ENCODE assay signal across 13 cellular contexts in genomic region chr5:125093776-125094175, GRCh38.
DNase-seq lines count a peak whose midpoint lies in the region; ATAC-seq and TF ChIP-seq lines count a peak whose summit lies in the region.
"Had no signal": no experiment of that assay in that cellular context is flagged by ENCODE, and none has a peak within 500 bp of the region (broad histone marks: within the 10 kb centered on the region; RNA-seq: fewer than 3 reads in every experiment).

No MANE protein-coding gene starts in this region.

- H3K27me3 ChIP-seq in MG63: no peaks in the 10 kb centered on the region

- H3K4me3 ChIP-seq in AG10803 (ENCODE audit: low read length) (no peak overlapping the region), MG63 (no peak overlapping the region)

- TF ChIP-seq CTCF in AG10803 (conservative IDR thresholded peaks at IDR 0.05; ENCODE audit: low read length) (no peak), mesothelial cell of epicardium (IDR thresholded peaks at IDR 0.05; ENCODE audit: unreplicated experiment) (no peak)
- no peak for TF ChIP-seq CTCF in activated CD8-positive, alpha-beta T cell treated with anti-CD3 and anti-CD28 coated beads for 36 hours (IDR thresholded peaks at IDR 0.05)

- H3K27me3 Mint-ChIP-seq in mesothelial cell of epicardium (ENCODE audit: low read depth): no peaks in the 10 kb centered on the region
- no peaks in the 10 kb centered on the region for H3K27me3 Mint-ChIP-seq in activated CD8-positive, alpha-beta T cell treated with anti-CD3 and anti-CD28 coated beads for 36 hours
- no peaks in the 10 kb centered on the region for H3K27me3 Mint-ChIP-seq in activated T-cell treated with anti-CD3 and anti-CD28 coated beads, Interleukin-2, amount 50 U/mL, for 24 hours
- H3K27me3 Mint-ChIP-seq: CD4-positive, CD25-positive, alpha-beta regulatory T cell; naive thymus-derived CD4-positive, alpha-beta T cell had no signal

- ATAC-seq in HG02798 (IDR thresholded peaks at IDR 0.05; ENCODE audit: poor library complexity, unreplicated experiment): no peak
- no peak for ATAC-seq in activated CD8-positive, alpha-beta T cell treated with anti-CD3 and anti-CD28 coated beads for 36 hours
- ATAC-seq: naive thymus-derived CD4-positive, alpha-beta T cell had no signal

- H3K4me1 Mint-ChIP-seq in mesothelial cell of epicardium: no peaks in the 10 kb centered on the region
- H3K4me1 Mint-ChIP-seq in activated CD8-positive, alpha-beta T cell treated with anti-CD3 and anti-CD28 coated beads for 36 hours (ENCODE audit: low read depth): no peaks in the 10 kb centered on the region
- H3K4me1 Mint-ChIP-seq in activated T-cell treated with anti-CD3 and anti-CD28 coated beads, Interleukin-2, amount 50 U/mL, for 24 hours (ENCODE audit: low read depth): no peaks in the 10 kb centered on the region
- H3K4me1 Mint-ChIP-seq: CD4-positive, CD25-positive, alpha-beta regulatory T cell; naive thymus-derived CD4-positive, alpha-beta T cell had no signal

- POLR2A ChIA-PET in activated CD8-positive, alpha-beta T cell treated with anti-CD3 and anti-CD28 coated beads for 36 hours (lab: Charles Lee): no interaction called here

- peaks cover 12% of the 10 kb centered on the region for H3K36me3 Mint-ChIP-seq in mesothelial cell of epicardium
- no peaks in the 10 kb centered on the region for H3K36me3 Mint-ChIP-seq in activated CD8-positive, alpha-beta T cell treated with anti-CD3 and anti-CD28 coated beads for 36 hours (ENCODE audit: low read depth)
- no peaks in the 10 kb centered on the region for H3K36me3 Mint-ChIP-seq in activated T-cell treated with anti-CD3 and anti-CD28 coated beads, Interleukin-2, amount 50 U/mL, for 24 hours (ENCODE audit: low read depth)
- H3K36me3 Mint-ChIP-seq: CD4-positive, CD25-positive, alpha-beta regulatory T cell had no signal

- DNase-seq in AG10803 (ENCODE audit: low read depth) (peak; percentile 85), MG63 (peak; percentile 75), dedifferentiated amniotic fluid mesenchymal stem cell (ENCODE audit: extremely low spot score) (peak; percentile 32), lung microvascular endothelial cell (ENCODE audit: low read depth in 2 of 2) (peak; percentile 13 to 94), mesothelial cell of epicardium (ENCODE audit: low spot score in 2 of 2, unreplicated experiment in 2 of 2) (no peak)
- DNase-seq in activated CD8-positive, alpha-beta T cell treated with anti-CD3 and anti-CD28 coated beads for 36 hours: no peak
- no peak for DNase-seq in activated T-cell treated with anti-CD3 and anti-CD28 coated beads, Interleukin-2, amount 50 U/mL, for 24 hours
- DNase-seq: CD4-positive, CD25-positive, alpha-beta regulatory T cell; naive thymus-derived CD4-positive, alpha-beta T cell; NCI-H1694; stimulated activated CD4-positive, alpha-beta T cell treated with anti-CD3 and anti-CD28 coated beads, Interleukin-15, amount 100 ng/mL, for 24 hours had no signal

- CTCF ChIA-PET in activated CD8-positive, alpha-beta T cell treated with anti-CD3 and anti-CD28 coated beads for 36 hours (lab: Charles Lee): interaction anchor here (0.7 kb wide), 1 partner anchor 371 kb away, joined by 3 read pairs; no protein-coding TSS in a partner anchor

- intact Hi-C loops in activated CD8-positive, alpha-beta T cell treated with anti-CD3 and anti-CD28 coated beads for 36 hours (cut with micrococcal nuclease): no loop called here

- no peak overlapping the region for H3K27ac Mint-ChIP-seq in mesothelial cell of epicardium
- H3K27ac Mint-ChIP-seq in activated CD8-positive, alpha-beta T cell treated with anti-CD3 and anti-CD28 coated beads for 36 hours: no peak overlapping the region
- H3K27ac Mint-ChIP-seq in activated T-cell treated with anti-CD3 and anti-CD28 coated beads, Interleukin-2, amount 50 U/mL, for 24 hours: no peak overlapping the region
- H3K27ac Mint-ChIP-seq: activated T-helper 1 cell treated with anti-CD3 and anti-CD28 coated beads, Interleukin-12 subunit alpha, Interleukin-12 subunit beta, Interleukin-2, Interleukin-4 antibody, amounts not matched to agents 30 ng/mL and 10 ng/mL and 1 ng/mL, durations not matched to agents 14 hours and 24 hours and 36 hours; CD4-positive, CD25-positive, alpha-beta regulatory T cell; naive thymus-derived CD4-positive, alpha-beta T cell had no signal

- peaks cover 31% of the 10 kb centered on the region for H3K9me3 Mint-ChIP-seq in mesothelial cell of epicardium
- peaks cover 5% of the 10 kb centered on the region for H3K9me3 Mint-ChIP-seq in activated CD8-positive, alpha-beta T cell treated with anti-CD3 and anti-CD28 coated beads for 36 hours
- H3K9me3 Mint-ChIP-seq in activated T-cell treated with anti-CD3 and anti-CD28 coated beads, Interleukin-2, amount 50 U/mL, for 24 hours: peaks cover 11% of the 10 kb centered on the region
- H3K9me3 Mint-ChIP-seq: activated T-helper 1 cell treated with anti-CD3 and anti-CD28 coated beads, Interleukin-12 subunit alpha, Interleukin-12 subunit beta, Interleukin-2, Interleukin-4 antibody, amounts not matched to agents 30 ng/mL and 10 ng/mL and 1 ng/mL, durations not matched to agents 14 hours and 24 hours and 36 hours had no signal

- no peaks in the 10 kb centered on the region for H3K36me3 ChIP-seq in MG63

- H3K9me3 ChIP-seq in MG63: peaks cover 18% of the 10 kb centered on the region

- no peak overlapping the region for H3K4me3 Mint-ChIP-seq in mesothelial cell of epicardium
- no peak overlapping the region for H3K4me3 Mint-ChIP-seq in activated CD8-positive, alpha-beta T cell treated with anti-CD3 and anti-CD28 coated beads for 36 hours
- no peak overlapping the region for H3K4me3 Mint-ChIP-seq in activated T-cell treated with anti-CD3 and anti-CD28 coated beads, Interleukin-2, amount 50 U/mL, for 24 hours
- H3K4me3 Mint-ChIP-seq: activated T-helper 1 cell treated with anti-CD3 and anti-CD28 coated beads, Interleukin-12 subunit alpha, Interleukin-12 subunit beta, Interleukin-2, Interleukin-4 antibody, amounts not matched to agents 30 ng/mL and 10 ng/mL and 1 ng/mL, durations not matched to agents 14 hours and 24 hours and 36 hours; CD4-positive, CD25-positive, alpha-beta regulatory T cell; naive thymus-derived CD4-positive, alpha-beta T cell had no signal

Comparison
In these comparisons a context has a peak if more than half of its experiments do, and no peak if none do; other contexts are left out.
1. DNase-seq: peak in AG10803 (single experiment), MG63 (single experiment), dedifferentiated amniotic fluid mesenchymal stem cell (single experiment) and lung microvascular endothelial cell (2 of 2); none in mesothelial cell of epicardium (0 of 2), activated CD8-positive, alpha-beta T cell treated with anti-CD3 and anti-CD28 coated beads for 36 hours (single experiment) and activated T-cell treated with anti-CD3 and anti-CD28 coated beads, Interleukin-2, amount 50 U/mL, for 24 hours (single experiment).